ENCODE assay signal across 27 cellular contexts in genomic region chr2:75303227-75303626, GRCh38.
"Had no signal": no experiment of that assay in that cellular context is flagged by ENCODE, and none has a peak within 500 bp of the region (broad histone marks: within the 10 kb centered on the region; RNA-seq: fewer than 3 reads in every experiment).

No MANE protein-coding gene starts in this region.

- H3K4me1 ChIP-seq: gastrocnemius medialis, heart left ventricle, left lung, pancreas, suprapubic skin, transverse colon, vagina had no signal

- H3K4me2 ChIP-seq: hepatocyte, smooth muscle cell had no signal

- DNase-seq: effector CD8-positive, alpha-beta T cell; endodermal cell; foreskin fibroblast; gastrocnemius medialis; heart left ventricle; kidney; left lung; mesenchymal stem cell; mucosa of descending colon; naive B cell; pancreas; stimulated activated CD4-positive, alpha-beta T cell treated with anti-CD3 and anti-CD28 coated beads, Interleukin-12 subunit alpha, Interleukin-12 subunit beta, amount 100 ng/mL, for 4 hours; stimulated activated CD4-positive, alpha-beta T cell treated with anti-CD3 and anti-CD28 coated beads, Interleukin-1b, Interleukin-23, amount 100 ng/mL, for 48 hours; stimulated activated CD4-positive, alpha-beta T cell treated with anti-CD3 and anti-CD28 coated beads, Interleukin-4, amount 100 ng/mL, for 1 hour; stimulated activated CD8-positive, alpha-beta memory T cell treated with anti-CD3 and anti-CD28 coated beads, Interleukin-4, amount 100 ng/mL, for 48 hours; stimulated activated naive CD4-positive, alpha-beta T cell; stimulated activated naive CD8-positive, alpha-beta T cell treated with anti-CD3 and anti-CD28 coated beads, Interleukin-15, amount 100 ng/mL, for 72 hours; transverse colon had no signal

- H2AFZ ChIP-seq: hepatocyte had no signal

- H3K27me3 ChIP-seq: gastrocnemius medialis, heart left ventricle, hepatocyte, left lung, neutrophil, pancreas, suprapubic skin, transverse colon, vagina had no signal

- ATAC-seq: esophagus mucosa; gastrocnemius medialis; heart left ventricle; left lung; mucosa of descending colon; natural killer cell treated with Interleukin-12 subunit alpha and Interleukin-12 subunit beta and Interleukin-15 and Interleukin-18, amount 100 ng/mL, for 72 hours; pancreas; sciatic nerve; stimulated activated naive CD8-positive, alpha-beta T cell treated with anti-CD3 and anti-CD28 coated beads, Interleukin-15, amount 100 ng/mL, for 72 hours had no signal

- FAIRE-seq: kidney, pancreas had no signal

- H3K79me2 ChIP-seq: hepatocyte had no signal

- H3K9me3 ChIP-seq: gastrocnemius medialis, left lung, mucosa of descending colon, neutrophil, pancreas, suprapubic skin, transverse colon, vagina had no signal

- H3K27ac ChIP-seq: epithelial cell of prostate, gastrocnemius medialis, heart left ventricle, hepatocyte, left lung, neutrophil, pancreas, suprapubic skin, transverse colon, vagina had no signal

- H3K36me3 ChIP-seq: gastrocnemius medialis, heart left ventricle, left lung, neutrophil, pancreas, suprapubic skin, transverse colon, vagina had no signal

- H3K4me3 ChIP-seq: gastrocnemius medialis, heart left ventricle, hepatocyte, left lung, mucosa of descending colon, pancreas, smooth muscle cell, suprapubic skin, transverse colon, vagina had no signal
